In genomic region chr20:17680836-17681740, GRCh38 we compare ENCODE assay signal across 8 cellular contexts. TPM values are rescaled to one million over a fixed set of nuclear protein-coding genes. Genes with fewer than 3 reads are reported as not detected.
DNase-seq lines count a peak whose midpoint lies in the region; ATAC-seq, FAIRE-seq and TF ChIP-seq lines count a peak whose summit lies in the region.

No MANE protein-coding gene starts in this region.

- peak overlapping the region; percentile 91 to 96 for H3K27ac ChIP-seq in thoracic aorta

- H3K4me3 Mint-ChIP-seq in activated naive CD8-positive, alpha-beta T cell, result peak overlapping the region; percentile 84
- H3K4me3 Mint-ChIP-seq in osteocyte (ENCODE audit: unreplicated experiment), result peak overlapping the region; percentile 87

- no peak for FAIRE-seq in D721Med (lab: Jason Lieb, UNC)

- peaks cover 3% of the 10 kb centered on the region for H3K36me3 Mint-ChIP-seq in activated naive CD8-positive, alpha-beta T cell
- H3K36me3 Mint-ChIP-seq in osteocyte (ENCODE audit: unreplicated experiment), result peaks cover 21% of the 10 kb centered on the region

- TF ChIP-seq CTCF in D721Med (IDR thresholded peaks at IDR 0.05; ENCODE audit: insufficient read depth, missing control alignments) (peak; percentile 51), osteocyte (IDR thresholded peaks at IDR 0.05) (peak; percentile 71), thoracic aorta (IDR thresholded peaks at IDR 0.05) (peak; percentile 34)

- no peaks in the 10 kb centered on the region for H3K27me3 ChIP-seq in thoracic aorta (replicated peaks; ENCODE audit: insufficient read depth)

- no peak overlapping the region for H3K27ac Mint-ChIP-seq in activated naive CD8-positive, alpha-beta T cell
- H3K27ac Mint-ChIP-seq in osteocyte (ENCODE audit: unreplicated experiment), result peak overlapping the region; percentile 86

- no peaks in the 10 kb centered on the region for H3K9me3 Mint-ChIP-seq in activated naive CD8-positive, alpha-beta T cell (ENCODE audit: low read depth)
- H3K9me3 Mint-ChIP-seq in osteocyte (ENCODE audit: unreplicated experiment), result no peaks in the 10 kb centered on the region

- intact Hi-C loops in head of caudate nucleus (cut with DNase I), result loop anchor here (5.0 to 10.0 kb wide), 3 partner anchors 44 to 284 kb away; partner anchors contain the start of genes MGME1 and SNX5

- peaks cover under 1% of the 10 kb centered on the region for H3K36me3 ChIP-seq in thoracic aorta

- DNase-seq in D721Med (ENCODE audit: insufficient read length, low spot score) (peak; percentile 28), HuH-7 (ENCODE audit: low spot score) (peak; percentile 91), SKM-1 (lab: John Stamatoyannopoulos, UW; ENCODE audit: unreplicated experiment) (peak; percentile 31), head of caudate nucleus (peak; percentile 30 to 92 (median 84)), osteocyte (ENCODE audit: extremely low spot score, unreplicated experiment) (peak; percentile 96), thoracic aorta (ENCODE audit: low spot score) (peak; percentile 46)

- peaks cover 11 to 36% of the 10 kb centered on the region in 2 donors for H3K4me1 ChIP-seq in thoracic aorta (ENCODE audit: control insufficient read depth in 1 of 2, low read depth in 2 of 2)

- peaks cover 8% of the 10 kb centered on the region for H3K27me3 Mint-ChIP-seq in activated naive CD8-positive, alpha-beta T cell
- H3K27me3 Mint-ChIP-seq in osteocyte (ENCODE audit: unreplicated experiment), result peaks cover 24% of the 10 kb centered on the region

- ATAC-seq in GM21390 (IDR thresholded peaks at IDR 0.05; ENCODE audit: unreplicated experiment) (peak; percentile 45), thoracic aorta (ENCODE audit: insufficient number of reproducible peaks, low FRiP score, low read depth) (peak; percentile 59)

- H3K4me1 Mint-ChIP-seq in activated naive CD8-positive, alpha-beta T cell (ENCODE audit: low read depth), result peaks cover 18% of the 10 kb centered on the region
- H3K4me1 Mint-ChIP-seq in osteocyte (ENCODE audit: unreplicated experiment), result peaks cover 42% of the 10 kb centered on the region

- no peaks in the 10 kb centered on the region for H3K9me3 ChIP-seq in thoracic aorta

- peak overlapping the region; percentile 77 for H3K4me3 ChIP-seq in thoracic aorta

RNA-seq across cellular contexts. Expression of gene RRBP1, which starts 1.0 kb away (rescaled TPM):
- 307 and 312 TPM in 2 replicates for total RNA-seq in osteocyte
- 100 to 1,000 TPM; 113 to 163 TPM for total RNA-seq in thoracic aorta

RNA-seq across cellular contexts. Expression of gene BANF2, which starts 18.7 kb away (rescaled TPM):
- total RNA-seq in osteocyte, result not detected in 2 replicates
- total RNA-seq in thoracic aorta, result not detected

Comparison
In these comparisons a context has a peak if more than half of its experiments do, and no peak if none do; other contexts are left out.
1. Peak in every context shown above with its lines: DNase-seq, ATAC-seq, H3K4me3 ChIP-seq and H3K27ac ChIP-seq.
2. DNase-seq: peak in every context shown above with its lines; median percentile 96 in osteocyte; 91 in HuH-7; 84 in head of caudate nucleus; 46 in thoracic aorta; 31 in SKM-1; 28 in D721Med.